ENCODE assay signal across 9 cellular contexts in the genomic region with DNA sequence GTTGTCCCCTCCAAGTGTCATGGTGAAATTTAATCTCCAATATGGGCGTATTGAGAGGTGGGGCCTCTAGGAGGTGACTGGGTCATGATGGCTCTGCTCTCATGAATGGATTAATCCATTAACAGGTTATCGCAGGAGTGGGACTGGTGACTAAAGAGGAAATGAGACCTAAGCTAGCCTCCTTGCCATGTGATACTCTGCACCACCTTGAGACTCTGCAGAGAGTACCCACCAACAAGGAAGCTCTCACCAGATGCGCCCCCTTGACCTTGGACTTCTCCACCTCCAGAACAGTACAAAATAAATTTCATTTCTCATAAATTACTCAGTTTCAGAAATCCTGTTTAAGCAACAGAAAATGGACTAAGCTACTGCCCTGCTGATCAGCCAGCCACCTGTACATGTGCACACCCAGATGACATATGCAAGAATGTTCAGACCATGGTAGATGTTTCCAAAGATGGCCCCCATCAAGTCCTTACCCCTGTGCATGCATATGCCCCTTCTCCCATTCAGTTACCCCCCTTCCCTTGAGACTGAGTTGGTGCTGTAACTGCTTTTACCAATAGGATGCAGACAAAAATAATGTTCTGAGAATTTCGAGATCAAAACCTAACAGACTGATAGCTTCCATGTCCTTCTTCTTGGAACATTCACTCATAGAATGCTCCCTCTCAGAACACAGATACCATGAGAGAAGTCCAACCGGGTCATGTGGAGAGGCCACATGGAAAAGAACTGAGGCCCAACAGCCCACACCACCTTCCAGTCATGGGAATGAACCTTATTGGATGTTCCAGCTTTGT. TPM values are rescaled to one million over a fixed set of nuclear protein-coding genes. Genes with fewer than 3 reads are reported as not detected.
A peak's percentile ranks its signal among the peaks of the same experiment; 100 is the strongest.
DNase-seq lines count a peak whose midpoint lies in the region; ATAC-seq and TF ChIP-seq lines count a peak whose summit lies in the region.
"Had no signal": no experiment of that assay in that cellular context is flagged by ENCODE, and none has a peak within 500 bp of the region (broad histone marks: within the 10 kb centered on the region; RNA-seq: fewer than 3 reads in every experiment).

No MANE protein-coding gene starts in this region.

- H3K4me1 ChIP-seq in effector memory CD4-positive, alpha-beta T cell (ENCODE audit: control insufficient read depth, insufficient read depth, low read length, poor library complexity, severe bottlenecking): peaks cover 63% of the 10 kb centered on the region
- H3K4me1 ChIP-seq in gastroesophageal sphincter: peaks cover 12 to 68% (median 15%) of the 10 kb centered on the region in 3 donors

- H3K27ac ChIP-seq in effector memory CD4-positive, alpha-beta T cell (ENCODE audit: insufficient read depth, low read length, poor library complexity, severe bottlenecking): peak overlapping the region; percentile 70
- H3K27ac ChIP-seq in gastroesophageal sphincter: no peak overlapping the region

- 54 to 87% methylated on average over 3 of the region's 5 CpGs for WGBS in gastroesophageal sphincter (ENCODE audit: low coverage in 1 of 2), 2 donors

- H3K27me3 ChIP-seq in effector memory CD4-positive, alpha-beta T cell (replicated peaks; ENCODE audit: control insufficient read depth, insufficient read depth, low read length, poor library complexity, severe bottlenecking): no peaks in the 10 kb centered on the region
- no peaks in the 10 kb centered on the region for H3K27me3 ChIP-seq in gastroesophageal sphincter

- ATAC-seq in GM18502 (IDR thresholded peaks at IDR 0.05; ENCODE audit: poor library complexity, unreplicated experiment) (peak; percentile 38), GM19463 (IDR thresholded peaks at IDR 0.05; ENCODE audit: unreplicated experiment) (peak; percentile 53), HG03342 (IDR thresholded peaks at IDR 0.05; ENCODE audit: unreplicated experiment) (peak; percentile 43), gastroesophageal sphincter (no peak)

- no peaks in the 10 kb centered on the region for H3K9me3 ChIP-seq in effector memory CD4-positive, alpha-beta T cell (ENCODE audit: control insufficient read depth, low read length)
- no peaks in the 10 kb centered on the region for H3K9me3 ChIP-seq in gastroesophageal sphincter

- TF ChIP-seq CTCF in gastroesophageal sphincter (IDR thresholded peaks at IDR 0.05): no peak

- TF ChIP-seq POLR2A in gastroesophageal sphincter (IDR thresholded peaks at IDR 0.05): no peak

- TF ChIP-seq EP300 in gastroesophageal sphincter (IDR thresholded peaks at IDR 0.05): no peak

- no peak for DNase-seq in effector memory CD4-positive, alpha-beta T cell
- DNase-seq in NCI-H1048 (lab: John Stamatoyannopoulos, UW): no peak
- no peak for DNase-seq in HuH-7 (ENCODE audit: low spot score)
- no peak for DNase-seq in T1000 (lab: John Stamatoyannopoulos, UW)
- DNase-seq: stimulated activated CD4-positive, alpha-beta T cell treated with anti-CD3 and anti-CD28 coated beads, Interleukin-15, amount 100 ng/mL, for 24 hours had no signal

- peak overlapping the region; percentile 15 for H3K4me3 ChIP-seq in effector memory CD4-positive, alpha-beta T cell (ENCODE audit: insufficient read depth, low read depth, low read length, poor library complexity, severe bottlenecking)
- H3K4me3 ChIP-seq in gastroesophageal sphincter: no peak overlapping the region

- no peaks in the 10 kb centered on the region for H3K36me3 ChIP-seq in effector memory CD4-positive, alpha-beta T cell (ENCODE audit: control insufficient read depth, insufficient read depth, low read length)
- H3K36me3 ChIP-seq in gastroesophageal sphincter: no peaks in the 10 kb centered on the region

RNA-seq across cellular contexts. Expression of a gene that starts 28.4 kb away (rescaled TPM):
- 10 to 100 TPM; 20.8 to 31.7 (median 23.4) TPM for total RNA-seq in gastroesophageal sphincter

RNA-seq across cellular contexts. Expression of a gene that starts 58.5 kb away (rescaled TPM):
- 10 to 100 TPM in 1 of 4 donors, 1 to 10 TPM in 3; 5.9 to 17.1 (median 6.9) TPM for total RNA-seq in gastroesophageal sphincter
